In the genomic region with DNA sequence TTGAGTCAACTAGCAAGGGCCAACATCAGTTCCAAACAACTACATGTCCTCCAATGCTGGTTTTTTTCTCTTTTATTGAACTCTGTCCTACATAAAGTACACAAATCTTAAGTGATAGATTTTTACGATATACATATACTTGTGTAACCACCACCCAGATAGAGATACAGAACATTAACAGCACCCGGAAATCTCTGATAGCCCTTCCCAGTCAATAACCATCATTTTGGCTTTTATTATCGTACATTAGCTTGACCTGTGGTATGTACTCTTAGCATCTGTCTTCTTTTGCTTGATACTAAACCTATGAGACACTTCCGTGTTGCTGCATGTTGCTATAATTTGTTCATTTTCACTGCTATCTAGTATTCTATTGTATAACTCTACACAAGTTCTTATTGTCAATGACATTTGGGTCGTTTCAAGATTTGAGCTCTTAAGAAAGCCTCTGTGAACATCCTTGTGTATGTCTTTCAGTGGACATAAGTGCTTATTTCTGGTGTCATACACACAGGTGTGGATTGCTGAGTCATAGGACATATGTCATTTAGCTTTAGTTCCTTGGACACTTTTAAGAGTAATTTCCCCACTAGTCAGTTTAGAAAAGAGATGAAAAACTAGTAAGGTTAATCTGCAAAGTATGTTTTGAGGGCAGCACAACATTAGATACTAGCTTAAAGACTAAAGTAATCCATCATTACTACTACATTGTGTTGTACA, we compare ENCODE assay signal across 25 cellular contexts.
A peak's percentile ranks its signal among the peaks of the same experiment; 100 is the strongest.
DNase-seq lines count a peak whose midpoint lies in the region; ATAC-seq, FAIRE-seq and TF ChIP-seq lines count a peak whose summit lies in the region.
"Had no signal": no experiment of that assay in that cellular context is flagged by ENCODE, and none has a peak within 500 bp of the region (broad histone marks: within the 10 kb centered on the region; RNA-seq: fewer than 3 reads in every experiment).

No MANE protein-coding gene starts in this region.

- TF ChIP-seq CTCF in HepG2 (CRISPR knock-in tag; IDR thresholded peaks at IDR 0.05), result no peak
- no peak for TF ChIP-seq CTCF in right lobe of liver (IDR thresholded peaks at IDR 0.05)
- TF ChIP-seq CTCF in K562 (IDR thresholded peaks at IDR 0.05 in 2 of 3, conservative IDR thresholded peaks at IDR 0.05 in 1 of 3; ENCODE audit: insufficient read depth in 2 of 3, low read depth in 1 of 3, low read length in 3 of 3), result no peak

- FAIRE-seq in HepG2 (lab: Jason Lieb, UNC), result no peak
- FAIRE-seq in K562 (lab: Jason Lieb, UNC), result no peak
- FAIRE-seq in GM12892 (lab: Jason Lieb, UNC), result no peak
- FAIRE-seq: A204.1, GM12878, GM19239 had no signal

- no TSS peak for BruUV-seq in HepG2 (replicated peaks; lab: Mats Ljungman, UMichigan)
- no TSS peak for BruUV-seq in K562 (replicated peaks; lab: Mats Ljungman, UMichigan)

- H3K9me3 ChIP-seq in HepG2 (ENCODE audit: low read length), result no peaks in the 10 kb centered on the region
- no peaks in the 10 kb centered on the region for H3K9me3 ChIP-seq in right lobe of liver
- H3K9me3 ChIP-seq in K562 (replicated peaks; ENCODE audit: control insufficient read depth, insufficient read depth, low read depth, low read length), result no peaks in the 10 kb centered on the region; the same call in 1 of the 2 replicates
- H3K9me3 ChIP-seq: BE2C had no signal

- H3K9me1 ChIP-seq in K562 (ENCODE audit: control insufficient read depth, insufficient read depth, low read length), result no peaks in the 10 kb centered on the region

- ATAC-seq in HepG2 (no peak), right lobe of liver (no peak), K562 (no peak), left colon (peak; percentile 80)
- ATAC-seq: GM12878 had no signal

- 9% methylated on average over 5 of the region's 5 CpGs for whole genome bisulfite sequencing in HepG2 (ENCODE audit: low lambda C conversion rate)
- 49% methylated on average over 5 of the region's 5 CpGs for WGBS in right lobe of liver (ENCODE audit: insufficient coverage, low coverage, low lambda C conversion rate, missing lambda C conversion rate)
- 69% methylated on average over 5 of the region's 5 CpGs for WGBS in K562 (ENCODE audit: insufficient coverage, low coverage, missing lambda C conversion rate)

- TF ChIP-seq POLR2A in HepG2 (IDR thresholded peaks at IDR 0.05; ENCODE audit: insufficient read depth in 1 of 2, low read depth in 2 of 2, low read length in 2 of 2) (no peak), right lobe of liver (IDR thresholded peaks at IDR 0.05) (no peak), K562 (conservative IDR thresholded peaks at IDR 0.05) (no peak), GM12892 (IDR thresholded peaks at IDR 0.05; ENCODE audit: low read depth, low read length) (no peak)

- no peak overlapping the region for H3K9ac ChIP-seq in HepG2 (ENCODE audit: insufficient read depth, low read depth, low read length)
- no peak overlapping the region for H3K9ac ChIP-seq in K562 (ENCODE audit: insufficient read depth in 1 of 2, low read depth in 2 of 2, low read length in 2 of 2)
- H3K9ac ChIP-seq: BLaER1 had no signal

- intact Hi-C loops in HepG2 (cut with micrococcal nuclease; ENCODE audit: unreplicated experiment) (no loop called here), right lobe of liver (cut with DNase I) (no loop called here), K562 (cut with micrococcal nuclease) (no loop called here), left colon (cut with DNase I, micrococcal nuclease) (no loop called here)

- H3K4me3 ChIP-seq in HepG2 (replicated peaks in 1 of 3; ENCODE audit: insufficient read depth in 1 of 3, low read depth in 2 of 3, low read length in 3 of 3), result no peak overlapping the region
- H3K4me3 ChIP-seq in right lobe of liver, result no peak overlapping the region
- H3K4me3 ChIP-seq in K562, result no peak overlapping the region
- H3K4me3 ChIP-seq: BLaER1, GM12878 had no signal

- no peak overlapping the region for H3K27ac ChIP-seq in HepG2 (ENCODE audit: extremely low read length, insufficient read depth, low read length)
- no peak overlapping the region for H3K27ac ChIP-seq in right lobe of liver
- peak overlapping the region; percentile 88 for H3K27ac ChIP-seq in K562 (ENCODE audit: extremely low read depth, low read depth, low read length)
- H3K27ac ChIP-seq: BLaER1 had no signal

- no peak overlapping the region for H2AFZ ChIP-seq in HepG2 (ENCODE audit: low read length)
- H2AFZ ChIP-seq in K562 (ENCODE audit: low read depth, low read length), result peak overlapping the region; percentile 73; the same call in 1 of the 2 replicates

- POLR2A ChIA-PET in HepG2 (lab: Yijun Ruan, JAX) (no interaction called here), K562 (lab: Yijun Ruan, JAX) (interaction anchor here (1.2 kb wide), 1 partner anchor 12 kb away, joined by 4 read pairs; no protein-coding TSS in a partner anchor)

- H3K27me3 ChIP-seq in HepG2 (ENCODE audit: control insufficient read depth in 1 of 2, insufficient read depth in 2 of 2, low read length in 2 of 2) (no peaks in the 10 kb centered on the region; a peak in 1 of 5 replicates), right lobe of liver (no peaks in the 10 kb centered on the region), K562 (ENCODE audit: control insufficient read depth in 2 of 2, insufficient read depth in 2 of 2, low read length in 2 of 2) (no peaks in the 10 kb centered on the region)
- H3K27me3 ChIP-seq: BLaER1 had no signal

- TF ChIP-seq EP300 in HepG2 (IDR thresholded peaks at IDR 0.05; ENCODE audit: low read depth in 2 of 2, low read length in 2 of 2), result no peak
- no peak for TF ChIP-seq EP300 in HepG2 (CRISPR knock-in tag; IDR thresholded peaks at IDR 0.05; ENCODE audit: borderline replicate concordance)
- TF ChIP-seq EP300 in K562 (IDR thresholded peaks at IDR 0.05; ENCODE audit: low read length), result no peak

- H3K79me2 ChIP-seq in HepG2 (ENCODE audit: insufficient read depth, low read length), result no peaks in the 10 kb centered on the region
- H3K79me2 ChIP-seq in K562 (ENCODE audit: control insufficient read depth, insufficient read depth, low read length), result no peaks in the 10 kb centered on the region

- DNase-seq in HepG2 (ENCODE audit: low spot score) (no peak), right lobe of liver (no peak), K562 (ENCODE audit: extremely low read depth in 1 of 4, low spot score in 3 of 4) (peak in 1 of 4 experiments; percentile 31), left colon (no peak), amniotic stem cell (lab: John Stamatoyannopoulos, UW) (no peak), GM12892 (ENCODE audit: insufficient read length) (no peak), NCI-H510A (lab: John Stamatoyannopoulos, UW) (no peak)
- DNase-seq: 8988T; ACHN; BE2C; C1 segment of cervical spinal cord; CD4-positive, alpha-beta memory T cell; CD4-positive, CD25-positive, alpha-beta regulatory T cell; CD8-positive, alpha-beta memory T cell; COR-L47; DMS 273 treated with DMSO at 0.1 percent for 48 hours; DMS153; DMS79; DND-41; EL; GDM1 had no signal

- H3K4me1 ChIP-seq in HepG2 (ENCODE audit: insufficient read depth, low read length) (no peaks in the 10 kb centered on the region), right lobe of liver (no peaks in the 10 kb centered on the region), K562 (replicated peaks in 1 of 2; ENCODE audit: control insufficient read depth in 2 of 2, insufficient read depth in 2 of 2, low read length in 2 of 2) (peaks cover 10 to 48% of the 10 kb centered on the region in 2 experiments)
- H3K4me1 ChIP-seq: BE2C, BLaER1 had no signal

- TF ChIP-seq RAD21 in HepG2 (CRISPR knock-in tag; IDR thresholded peaks at IDR 0.05), result no peak
- no peak for TF ChIP-seq RAD21 in K562 (CRISPR knock-in tag; conservative IDR thresholded peaks at IDR 0.05 in 1 of 2, IDR thresholded peaks at IDR 0.05 in 1 of 2)

- CTCF ChIA-PET in HepG2 (lab: Yijun Ruan, JAX; ENCODE audit: low intra/inter-chr PET ratio, low total read pairs) (no interaction called here), K562 (lab: Yijun Ruan, JAX; ENCODE audit: low intra/inter-chr PET ratio) (no interaction called here)

- H4K20me1 ChIP-seq in HepG2 (ENCODE audit: insufficient read depth, low read length), result no peaks in the 10 kb centered on the region
- H4K20me1 ChIP-seq in K562 (replicated peaks; ENCODE audit: control insufficient read depth, insufficient read depth, low read length), result no peaks in the 10 kb centered on the region
- H4K20me1 ChIP-seq: BLaER1 had no signal

- in situ Hi-C loops in HepG2 (cut with HindIII; ENCODE audit: extremely low pct_ligation_motif_present, low pct_unique_long_range_greater_than_20kb) (no loop called here), K562 (cut with MboI) (no loop called here)

- no peaks in the 10 kb centered on the region for H3K36me3 ChIP-seq in HepG2 (replicated peaks in 1 of 2; ENCODE audit: control insufficient read depth in 1 of 2, insufficient read depth in 2 of 2, low read length in 2 of 2)
- H3K36me3 ChIP-seq in right lobe of liver, result no peaks in the 10 kb centered on the region
- no peaks in the 10 kb centered on the region for H3K36me3 ChIP-seq in K562 (ENCODE audit: control insufficient read depth, insufficient read depth, low read length)
- H3K36me3 ChIP-seq: BE2C, BLaER1 had no signal

- no peak overlapping the region for H3K4me2 ChIP-seq in HepG2 (ENCODE audit: low read depth, low read length)
- no peak overlapping the region; the same call in 1 of the 2 replicates for H3K4me2 ChIP-seq in K562 (ENCODE audit: insufficient read depth, low read length)
- H3K4me2 ChIP-seq: BLaER1 had no signal

TF ChIP-seq in HepG2, 621 proteins besides CTCF, POLR2A, EP300 and RAD21:
- TF ChIP-seq HDAC2 (CRISPR knock-in tag; IDR thresholded peaks at IDR 0.05) (no peak), NFE2L2 (IDR thresholded peaks at IDR 0.05; ENCODE audit: low read length) (0 out of 2 replicates have a peak, but pooled peaks have one; percentile 45), ZNF282 (IDR thresholded peaks at IDR 0.05; ENCODE audit: partially characterized antibody) (no peak), RXRB (CRISPR knock-in tag; IDR thresholded peaks at IDR 0.05; ENCODE audit: borderline replicate concordance) (no peak), ZBTB20 (CRISPR knock-in tag; IDR thresholded peaks at IDR 0.05; ENCODE audit: borderline replicate concordance, low read depth) (no peak)

TF ChIP-seq in K562, 482 proteins besides CTCF, POLR2A, EP300 and RAD21 (continues in another document):
- 0 out of 2 replicates have a peak, but pooled peaks have one; percentile 24 for TF ChIP-seq BCOR (IDR thresholded peaks at IDR 0.05)
- TF ChIP-seq C11orf30 (IDR thresholded peaks at IDR 0.05; ENCODE audit: low read depth), result peak; percentile 58

Comparison
In these comparisons a context has a peak if more than half of its experiments do, and no peak if none do; other contexts are left out.
1. Of the 241 proteins assayed by ChIP-seq in both HepG2 and K562: peak only in HepG2: none; only in K562: MAFG, MAFK, MEIS2, NFE2 and NFE2L1; in both: none; in neither: 235; mixed calls (peak in some experiments, not most) for 1.